ENCODE assay signal across 15 cellular contexts in genomic region chr7:44066494-44067063, GRCh38. TPM values are rescaled to one million over a fixed set of nuclear protein-coding genes. Genes with fewer than 3 reads are reported as not detected.
A peak's percentile ranks its signal among the peaks of the same experiment; 100 is the strongest.
DNase-seq lines count a peak whose midpoint lies in the region; ATAC-seq and TF ChIP-seq lines count a peak whose summit lies in the region.
"Had no signal": no experiment of that assay in that cellular context is flagged by ENCODE, and none has a peak within 500 bp of the region (broad histone marks: within the 10 kb centered on the region; RNA-seq: fewer than 3 reads in every experiment).

No MANE protein-coding gene starts in this region.

- WGBS in gastroesophageal sphincter (ENCODE audit: low coverage in 1 of 2), 2 donors: 96% methylated on average over 3 of the region's 7 CpGs; no CpG with 5 or more reads in 1 of the 2 donors

- no peak for TF ChIP-seq POLR2A in gastroesophageal sphincter (IDR thresholded peaks at IDR 0.05)

- H3K27me3 Mint-ChIP-seq in glutamatergic neuron (ENCODE audit: unreplicated experiment) (peaks cover 14% of the 10 kb centered on the region), progenitor cell of endocrine pancreas (peaks cover 10% of the 10 kb centered on the region)
- H3K27me3 Mint-ChIP-seq: memory B cell, type B pancreatic cell had no signal

- no peak overlapping the region for H3K4me3 ChIP-seq in gastroesophageal sphincter

- no peak for TF ChIP-seq EP300 in gastroesophageal sphincter (IDR thresholded peaks at IDR 0.05)

- peak; percentile 30 for DNase-seq in activated CD4-positive, alpha-beta T cell treated with anti-CD3 and anti-CD28 coated beads for 48 hours
- no peak for DNase-seq in activated CD4-positive, alpha-beta T cell treated with anti-CD3 and anti-CD28 coated beads for 1 hour
- DNase-seq in glutamatergic neuron (no peak), progenitor cell of endocrine pancreas (ENCODE audit: low spot score, unreplicated experiment) (no peak), H4 (ENCODE audit: low spot score) (no peak), DMS79 treated with DMSO at 0.1 percent for 48 hours (lab: John Stamatoyannopoulos, UW) (no peak)
- DNase-seq: activated CD4-positive, CD25-positive, alpha-beta regulatory T cell; effector CD8-positive, alpha-beta T cell; NCI-H226 had no signal

- peaks cover 24% of the 10 kb centered on the region for H3K9me3 Mint-ChIP-seq in glutamatergic neuron (ENCODE audit: unreplicated experiment)
- no peaks in the 10 kb centered on the region for H3K9me3 Mint-ChIP-seq in progenitor cell of endocrine pancreas (ENCODE audit: low read depth)
- H3K9me3 Mint-ChIP-seq: type B pancreatic cell had no signal

- peak overlapping the region; percentile 53 for H3K4me3 Mint-ChIP-seq in glutamatergic neuron (ENCODE audit: unreplicated experiment)
- H3K4me3 Mint-ChIP-seq in progenitor cell of endocrine pancreas (ENCODE audit: low read depth): no peak overlapping the region
- H3K4me3 Mint-ChIP-seq: type B pancreatic cell had no signal

- H3K4me1 ChIP-seq in gastroesophageal sphincter: peaks cover 0 to 60% (median 21%) of the 10 kb centered on the region in 3 donors

- no peaks in the 10 kb centered on the region for H3K9me3 ChIP-seq in KOPT-K1 (ENCODE audit: insufficient read depth, low read length, poor library complexity, severe bottlenecking)
- H3K9me3 ChIP-seq in gastroesophageal sphincter: no peaks in the 10 kb centered on the region

- H3K4me1 Mint-ChIP-seq in glutamatergic neuron (ENCODE audit: low read depth, unreplicated experiment) (peaks cover 17% of the 10 kb centered on the region), progenitor cell of endocrine pancreas (ENCODE audit: low read depth) (peaks cover 8% of the 10 kb centered on the region)

- peak overlapping the region; percentile 40 for H3K27ac Mint-ChIP-seq in glutamatergic neuron (ENCODE audit: unreplicated experiment)
- H3K27ac Mint-ChIP-seq in progenitor cell of endocrine pancreas: peak overlapping the region; percentile 67
- H3K27ac Mint-ChIP-seq: type B pancreatic cell had no signal

- H3K27ac ChIP-seq in KOPT-K1 (ENCODE audit: low read depth, low read length, poor library complexity, severe bottlenecking) (peak overlapping the region; percentile 62), gastroesophageal sphincter (no peak overlapping the region)

- peaks cover 46% of the 10 kb centered on the region for H3K36me3 ChIP-seq in KOPT-K1 (ENCODE audit: insufficient read depth, low read length)
- peaks cover 0 to 11% of the 10 kb centered on the region in 2 donors for H3K36me3 ChIP-seq in gastroesophageal sphincter

- H3K27me3 ChIP-seq in gastroesophageal sphincter: no peaks in the 10 kb centered on the region

- no peaks in the 10 kb centered on the region for H3K36me3 Mint-ChIP-seq in glutamatergic neuron (ENCODE audit: unreplicated experiment)
- peaks cover 1% of the 10 kb centered on the region for H3K36me3 Mint-ChIP-seq in progenitor cell of endocrine pancreas (ENCODE audit: insufficient read depth)

- no peak for ATAC-seq in gastroesophageal sphincter

- no peak for TF ChIP-seq CTCF in glutamatergic neuron (IDR thresholded peaks at IDR 0.05; ENCODE audit: partially characterized antibody, unreplicated experiment)
- no peak for TF ChIP-seq CTCF in progenitor cell of endocrine pancreas (IDR thresholded peaks at IDR 0.05; ENCODE audit: unreplicated experiment)
- TF ChIP-seq CTCF in gastroesophageal sphincter (IDR thresholded peaks at IDR 0.05): no peak

RNA-seq across cellular contexts. Expression of gene PGAM2, which starts 1.2 kb away (rescaled TPM):
- total RNA-seq in glutamatergic neuron (ENCODE audit: unreplicated experiment) (13.3 TPM), progenitor cell of endocrine pancreas (1.8 and 2.5 TPM in 2 replicates), gastroesophageal sphincter (1 to 10 TPM in 2 of 4 donors, not detected in 2; 3.2 to 3.9 TPM)
- total RNA-seq in H4 (2014; rRNA removed; shearing (Covaris generic)): not detected in 2 replicates
- total RNA-seq: glomerular endothelial cell, MCF 10A had no signal

RNA-seq across cellular contexts. Expression of gene POLM, which starts 15.8 kb away (rescaled TPM):
- 28.8 TPM for total RNA-seq in glutamatergic neuron (ENCODE audit: unreplicated experiment)
- 33.3 and 33.8 TPM in 2 replicates for total RNA-seq in progenitor cell of endocrine pancreas
- total RNA-seq in H4 (2014; rRNA removed; shearing (Covaris generic)): 7.4 and 7.7 TPM in 2 replicates
- 10 to 100 TPM; 28.1 to 55.1 (median 32.4) TPM for total RNA-seq in gastroesophageal sphincter

RNA-seq across cellular contexts. Expression of gene DBNL, which starts 22.1 kb away (rescaled TPM):
- total RNA-seq in glutamatergic neuron (ENCODE audit: unreplicated experiment) (154 TPM), progenitor cell of endocrine pancreas (68.0 and 68.3 TPM in 2 replicates), gastroesophageal sphincter (100 to 1,000 TPM in 3 of 4 donors, 10 to 100 TPM in 1; 92.2 to 132 (median 124) TPM)
- 183 and 196 TPM in 2 replicates for total RNA-seq in H4 (2014; rRNA removed; shearing (Covaris generic))

RNA-seq across cellular contexts. Expression of gene AEBP1, which starts 37.6 kb away (rescaled TPM):
- 35.4 TPM for total RNA-seq in glutamatergic neuron (ENCODE audit: unreplicated experiment)
- 52.2 and 57.5 TPM in 2 replicates for total RNA-seq in progenitor cell of endocrine pancreas
- 0.06 TPM in 1 of 2 replicates, not detected in the other for total RNA-seq in H4 (2014; rRNA removed; shearing (Covaris generic))
- total RNA-seq in gastroesophageal sphincter: 100 to 1,000 TPM; 101 to 248 (median 171) TPM
- total RNA-seq: MCF 10A had no signal

RNA-seq across cellular contexts. Expression of gene POLD2, which starts 56.8 kb away (rescaled TPM):
- 71.2 TPM for total RNA-seq in glutamatergic neuron (ENCODE audit: unreplicated experiment)
- total RNA-seq in progenitor cell of endocrine pancreas: 95.4 and 104 TPM in 2 replicates
- 185 and 198 TPM in 2 replicates for total RNA-seq in H4 (2014; rRNA removed; shearing (Covaris generic))
- total RNA-seq in gastroesophageal sphincter: 10 to 100 TPM; 45.3 to 52.6 (median 50.8) TPM
